16 cellular contexts compared by ENCODE assay signal in genomic region chr12:68733661-68734071, GRCh38. TPM values are rescaled to one million over a fixed set of nuclear protein-coding genes. Genes with fewer than 3 reads are reported as not detected.
A peak's percentile ranks its signal among the peaks of the same experiment; 100 is the strongest.
DNase-seq lines count a peak whose midpoint lies in the region; ATAC-seq and TF ChIP-seq lines count a peak whose summit lies in the region.
"Had no signal": no experiment of that assay in that cellular context is flagged by ENCODE, and none has a peak within 500 bp of the region (broad histone marks: within the 10 kb centered on the region; RNA-seq: fewer than 3 reads in every experiment).

No MANE protein-coding gene starts in this region.

- BruUV-seq in Panc1 (replicated peaks; lab: Mats Ljungman, UMichigan) = no TSS peak

- H3K79me2 ChIP-seq in smooth muscle cell (ENCODE audit: low read depth) = no peaks in the 10 kb centered on the region

- no peak for TF ChIP-seq EP300 in tibial nerve (IDR thresholded peaks at IDR 0.05)

- H3K36me3 ChIP-seq in Panc1 (ENCODE audit: control insufficient read depth, insufficient read depth, low read length) (peaks cover 31% of the 10 kb centered on the region), smooth muscle cell (ENCODE audit: low read depth) (peaks cover 24% of the 10 kb centered on the region), tibial nerve (peaks cover 3 to 99% (median 12%) of the 10 kb centered on the region in 3 donors)

- no peak overlapping the region for H3K4me3 ChIP-seq in Panc1 (ENCODE audit: low read depth in 2 of 2, low read length in 2 of 2)
- no peak overlapping the region for H3K4me3 ChIP-seq in smooth muscle cell
- H3K4me3 ChIP-seq in tibial nerve = no peak overlapping the region
- H3K4me3 ChIP-seq: esophagus squamous epithelium had no signal

- in situ Hi-C loops in Panc1 (cut with HindIII; ENCODE audit: low pct_unique_long_range_greater_than_20kb, low sequenced_read_pairs) = no loop called here

- intact Hi-C loops in activated CD8-positive, alpha-beta T cell treated with anti-CD3 and anti-CD28 coated beads for 36 hours (cut with micrococcal nuclease) = no loop called here
- intact Hi-C loops in Panc1 (cut with micrococcal nuclease; ENCODE audit: unreplicated experiment) = no loop called here

- H3K4me3 Mint-ChIP-seq in activated CD8-positive, alpha-beta T cell treated with anti-CD3 and anti-CD28 coated beads for 36 hours = no peak overlapping the region
- no peak overlapping the region for H3K4me3 Mint-ChIP-seq in activated CD8-positive, alpha-beta T cell treated with anti-CD3 and anti-CD28 coated beads, Interleukin-2, amount 10 ng/mL, durations not matched to agents 7 days and 5 days
- H3K4me3 Mint-ChIP-seq in progenitor cell of endocrine pancreas (ENCODE audit: low read depth) = no peak overlapping the region
- H3K4me3 Mint-ChIP-seq: activated naive CD8-positive, alpha-beta T cell treated with anti-CD3 and anti-CD28 coated beads, Interleukin-2, amount 10 ng/mL, durations not matched to agents 7 days and 5 days; dendritic cell treated with granulocyte-macrophage colony-stimulating factor and Interleukin-4, amounts not matched to agents 40 ng/mL and 50 ng/mL, for 4 days; WTC11 had no signal

- WGBS in smooth muscle cell (ENCODE audit: low lambda C conversion rate) = 52% methylated on average over 4 of the region's 4 CpGs
- WGBS in tibial nerve, 2 donors = 94 to 96% methylated on average over 4 of the region's 4 CpGs

- no peak overlapping the region for H3K27ac ChIP-seq in Panc1 (ENCODE audit: low read length)
- peak overlapping the region; percentile 79 for H3K27ac ChIP-seq in smooth muscle cell (ENCODE audit: low read depth)
- H3K27ac ChIP-seq in tibial nerve = no peak overlapping the region
- H3K27ac ChIP-seq: esophagus squamous epithelium had no signal

- no peaks in the 10 kb centered on the region for H3K4me1 ChIP-seq in Panc1 (ENCODE audit: control insufficient read depth, insufficient read depth, low read length)
- no peaks in the 10 kb centered on the region for H3K4me1 ChIP-seq in smooth muscle cell (ENCODE audit: low read depth)
- H3K4me1 ChIP-seq in tibial nerve = no peaks in the 10 kb centered on the region
- H3K4me1 ChIP-seq: esophagus squamous epithelium had no signal

- ATAC-seq in activated CD8-positive, alpha-beta T cell treated with anti-CD3 and anti-CD28 coated beads for 36 hours = no peak
- no peak for ATAC-seq in activated CD8-positive, alpha-beta T cell treated with anti-CD3 and anti-CD28 coated beads, Interleukin-2, amount 10 ng/mL, durations not matched to agents 7 days and 5 days
- no peak for ATAC-seq in Panc1
- ATAC-seq: WTC11 had no signal

- peak overlapping the region; percentile 20 for H3K27ac Mint-ChIP-seq in activated CD8-positive, alpha-beta T cell treated with anti-CD3 and anti-CD28 coated beads for 36 hours
- H3K27ac Mint-ChIP-seq in activated CD8-positive, alpha-beta T cell treated with anti-CD3 and anti-CD28 coated beads, Interleukin-2, amount 10 ng/mL, durations not matched to agents 7 days and 5 days = no peak overlapping the region
- H3K27ac Mint-ChIP-seq in progenitor cell of endocrine pancreas = no peak overlapping the region
- H3K27ac Mint-ChIP-seq: activated naive CD8-positive, alpha-beta T cell treated with anti-CD3 and anti-CD28 coated beads, Interleukin-2, amount 10 ng/mL, durations not matched to agents 7 days and 5 days; dendritic cell treated with granulocyte-macrophage colony-stimulating factor and Interleukin-4, amounts not matched to agents 40 ng/mL and 50 ng/mL, for 4 days; WTC11 had no signal

- H3K9me3 ChIP-seq in Panc1 (ENCODE audit: control insufficient read depth, insufficient read depth, low read depth, low read length) (no peaks in the 10 kb centered on the region), smooth muscle cell (replicated peaks; ENCODE audit: low read depth) (no peaks in the 10 kb centered on the region), tibial nerve (no peaks in the 10 kb centered on the region)
- H3K9me3 ChIP-seq: esophagus squamous epithelium had no signal

- no peaks in the 10 kb centered on the region for H3F3A ChIP-seq in smooth muscle cell (ENCODE audit: low read depth)

- H3K27me3 Mint-ChIP-seq in activated CD8-positive, alpha-beta T cell treated with anti-CD3 and anti-CD28 coated beads for 36 hours = no peaks in the 10 kb centered on the region
- no peaks in the 10 kb centered on the region for H3K27me3 Mint-ChIP-seq in activated CD8-positive, alpha-beta T cell treated with anti-CD3 and anti-CD28 coated beads, Interleukin-2, amount 10 ng/mL, durations not matched to agents 7 days and 5 days (ENCODE audit: low read depth)
- H3K27me3 Mint-ChIP-seq in progenitor cell of endocrine pancreas = no peaks in the 10 kb centered on the region
- H3K27me3 Mint-ChIP-seq: activated naive CD8-positive, alpha-beta T cell treated with anti-CD3 and anti-CD28 coated beads, Interleukin-2, amount 10 ng/mL, durations not matched to agents 7 days and 5 days; dendritic cell treated with granulocyte-macrophage colony-stimulating factor and Interleukin-4, amounts not matched to agents 40 ng/mL and 50 ng/mL, for 4 days had no signal

- DNase-seq in activated CD8-positive, alpha-beta T cell treated with anti-CD3 and anti-CD28 coated beads for 36 hours = no peak
- no peak for DNase-seq in activated CD8-positive, alpha-beta T cell treated with anti-CD3 and anti-CD28 coated beads, Interleukin-2, amount 10 ng/mL, durations not matched to agents 7 days and 5 days
- peak; percentile 18 for DNase-seq in Panc1 (ENCODE audit: low read depth, low spot score)
- peak; percentile 53 for DNase-seq in erythroblast (lab: John Stamatoyannopoulos, UW)
- DNase-seq in smooth muscle cell (lab: John Stamatoyannopoulos, UW; ENCODE audit: unreplicated experiment) = no peak
- DNase-seq in progenitor cell of endocrine pancreas (ENCODE audit: low spot score, unreplicated experiment) = no peak
- DNase-seq in tibial nerve (ENCODE audit: low spot score in 2 of 2) = no peak
- no peak for DNase-seq in NCI-H2196 (lab: John Stamatoyannopoulos, UW; ENCODE audit: unreplicated experiment)
- DNase-seq: activated naive CD8-positive, alpha-beta T cell treated with anti-CD3 and anti-CD28 coated beads, Interleukin-2, amount 10 ng/mL, durations not matched to agents 7 days and 5 days; activated T-cell treated with anti-CD3 and anti-CD28 coated beads, Interleukin-2, amount 50 U/mL, for 1 hour; DMS 273 treated with DMSO at 0.1 percent for 48 hours; esophagus squamous epithelium; NCI-H1417 treated with DMSO at 0.1 percent for 48 hours; small intestine had no signal

- H3K4me2 ChIP-seq in smooth muscle cell = peak overlapping the region; percentile 14

- POLR2A ChIA-PET in activated CD8-positive, alpha-beta T cell treated with anti-CD3 and anti-CD28 coated beads for 36 hours (lab: Charles Lee) = no interaction called here
- POLR2A ChIA-PET in activated CD8-positive, alpha-beta T cell treated with anti-CD3 and anti-CD28 coated beads, Interleukin-2, amount 10 ng/mL, durations not matched to agents 7 days and 5 days (lab: Charles Lee) = interaction anchor here (1.0 kb wide), 1 partner anchor 400 kb away, joined by 4 read pairs; no protein-coding TSS in a partner anchor
- POLR2A ChIA-PET in Panc1 (lab: Charles Lee) = no interaction called here

- peaks cover 32% of the 10 kb centered on the region for H3K36me3 Mint-ChIP-seq in activated CD8-positive, alpha-beta T cell treated with anti-CD3 and anti-CD28 coated beads for 36 hours (ENCODE audit: low read depth)
- peaks cover 43% of the 10 kb centered on the region for H3K36me3 Mint-ChIP-seq in activated CD8-positive, alpha-beta T cell treated with anti-CD3 and anti-CD28 coated beads, Interleukin-2, amount 10 ng/mL, durations not matched to agents 7 days and 5 days (ENCODE audit: low read depth)
- H3K36me3 Mint-ChIP-seq in progenitor cell of endocrine pancreas (ENCODE audit: insufficient read depth) = peaks cover 14% of the 10 kb centered on the region

- no peaks in the 10 kb centered on the region for H3K4me1 Mint-ChIP-seq in activated CD8-positive, alpha-beta T cell treated with anti-CD3 and anti-CD28 coated beads for 36 hours (ENCODE audit: low read depth)
- peaks cover 2% of the 10 kb centered on the region for H3K4me1 Mint-ChIP-seq in activated CD8-positive, alpha-beta T cell treated with anti-CD3 and anti-CD28 coated beads, Interleukin-2, amount 10 ng/mL, durations not matched to agents 7 days and 5 days (ENCODE audit: low read depth)
- H3K4me1 Mint-ChIP-seq in progenitor cell of endocrine pancreas (ENCODE audit: low read depth) = no peaks in the 10 kb centered on the region
- H3K4me1 Mint-ChIP-seq: WTC11 had no signal

- H2AFZ ChIP-seq in smooth muscle cell (ENCODE audit: low read depth) = no peak overlapping the region

- CTCF ChIA-PET in activated CD8-positive, alpha-beta T cell treated with anti-CD3 and anti-CD28 coated beads for 36 hours (lab: Charles Lee) = interaction anchor here (1.0 kb wide), 1 partner anchor 15 kb away, joined by 3 read pairs; no protein-coding TSS in a partner anchor
- CTCF ChIA-PET in activated CD8-positive, alpha-beta T cell treated with anti-CD3 and anti-CD28 coated beads, Interleukin-2, amount 10 ng/mL, durations not matched to agents 7 days and 5 days (lab: Charles Lee) = no interaction called here
- CTCF ChIA-PET in Panc1 (lab: Charles Lee) = no interaction called here

- no peak overlapping the region for H3K9ac ChIP-seq in smooth muscle cell (ENCODE audit: low read depth)

- no peaks in the 10 kb centered on the region for H4K20me1 ChIP-seq in smooth muscle cell (ENCODE audit: low read depth)

- no peak for TF ChIP-seq CTCF in activated CD8-positive, alpha-beta T cell treated with anti-CD3 and anti-CD28 coated beads for 36 hours (IDR thresholded peaks at IDR 0.05)
- TF ChIP-seq CTCF in Panc1 (IDR thresholded peaks at IDR 0.05) = no peak
- TF ChIP-seq CTCF in smooth muscle cell (IDR thresholded peaks at IDR 0.05; ENCODE audit: borderline replicate concordance, insufficient read depth, poor library complexity, severe bottlenecking) = no peak
- TF ChIP-seq CTCF in progenitor cell of endocrine pancreas (IDR thresholded peaks at IDR 0.05; ENCODE audit: unreplicated experiment) = no peak
- TF ChIP-seq CTCF in tibial nerve (IDR thresholded peaks at IDR 0.05) = no peak

- H3K9me3 Mint-ChIP-seq in activated CD8-positive, alpha-beta T cell treated with anti-CD3 and anti-CD28 coated beads for 36 hours = no peaks in the 10 kb centered on the region
- H3K9me3 Mint-ChIP-seq in activated CD8-positive, alpha-beta T cell treated with anti-CD3 and anti-CD28 coated beads, Interleukin-2, amount 10 ng/mL, durations not matched to agents 7 days and 5 days (ENCODE audit: insufficient read depth) = no peaks in the 10 kb centered on the region
- no peaks in the 10 kb centered on the region for H3K9me3 Mint-ChIP-seq in progenitor cell of endocrine pancreas (ENCODE audit: low read depth)
- H3K9me3 Mint-ChIP-seq: activated naive CD8-positive, alpha-beta T cell treated with anti-CD3 and anti-CD28 coated beads, Interleukin-2, amount 10 ng/mL, durations not matched to agents 7 days and 5 days; dendritic cell treated with granulocyte-macrophage colony-stimulating factor and Interleukin-4, amounts not matched to agents 40 ng/mL and 50 ng/mL, for 4 days; WTC11 had no signal

- no peak for TF ChIP-seq POLR2A in erythroblast (IDR thresholded peaks at IDR 0.05; ENCODE audit: low read length)
- TF ChIP-seq POLR2A in tibial nerve (IDR thresholded peaks at IDR 0.05) = no peak

- H3K27me3 ChIP-seq in Panc1 (ENCODE audit: control insufficient read depth, insufficient read depth, low read length) (no peaks in the 10 kb centered on the region), smooth muscle cell (ENCODE audit: low read depth) (no peaks in the 10 kb centered on the region), tibial nerve (no peaks in the 10 kb centered on the region)
- H3K27me3 ChIP-seq: esophagus squamous epithelium had no signal

RNA-seq across cellular contexts. Expression of gene SLC35E3, which starts 12.3 kb away (rescaled TPM):
- total RNA-seq in activated CD8-positive, alpha-beta T cell treated with anti-CD3 and anti-CD28 coated beads for 36 hours = 1 to 10 TPM; 5.3 to 5.6 TPM
- total RNA-seq in activated CD8-positive, alpha-beta T cell treated with anti-CD3 and anti-CD28 coated beads, Interleukin-2, amount 10 ng/mL, durations not matched to agents 7 days and 5 days = 1 to 10 TPM; 9.6 to 9.8 TPM
- 15.9 TPM for total RNA-seq in Panc1 (2021; ENCODE audit: unreplicated experiment)
- 10.2 TPM for polyA plus RNA-seq in Panc1 (2012; ENCODE audit: insufficient read length)
- 1.1 and 18.8 TPM in 2 replicates for total RNA-seq in smooth muscle cell
- polyA plus RNA-seq in smooth muscle cell = 8.9 and 10.1 TPM in 2 replicates
- total RNA-seq in progenitor cell of endocrine pancreas = 12.8 and 17.1 TPM in 2 replicates
- total RNA-seq in tibial nerve = 10 to 100 TPM in 1 of 4 donors, 1 to 10 TPM in 3; 2.9 to 23.1 (median 3.6) TPM

RNA-seq across cellular contexts. Expression of gene NUP107, which starts 46.9 kb away (rescaled TPM):
- 100 to 1,000 TPM; 142 to 143 TPM for total RNA-seq in activated CD8-positive, alpha-beta T cell treated with anti-CD3 and anti-CD28 coated beads for 36 hours
- total RNA-seq in activated CD8-positive, alpha-beta T cell treated with anti-CD3 and anti-CD28 coated beads, Interleukin-2, amount 10 ng/mL, durations not matched to agents 7 days and 5 days = 100 to 1,000 TPM; 103 to 105 TPM
- total RNA-seq in Panc1 (2021; ENCODE audit: unreplicated experiment) (82.3 TPM), smooth muscle cell (51.1 and 65.3 TPM in 2 replicates), progenitor cell of endocrine pancreas (80.7 and 86.8 TPM in 2 replicates), tibial nerve (10 to 100 TPM; 30.3 to 38.0 (median 31.6) TPM)
- 35.6 TPM for polyA plus RNA-seq in Panc1 (2012; ENCODE audit: insufficient read length)
- 29.1 and 39.9 TPM in 2 replicates for polyA plus RNA-seq in smooth muscle cell

Comparison
In these comparisons a context has a peak if more than half of its experiments do, and no peak if none do; other contexts are left out.
1. DNase-seq: peak in Panc1 (single experiment) and erythroblast (2 of 2); none in activated CD8-positive, alpha-beta T cell treated with anti-CD3 and anti-CD28 coated beads for 36 hours (single experiment), activated CD8-positive, alpha-beta T cell treated with anti-CD3 and anti-CD28 coated beads, Interleukin-2, amount 10 ng/mL, durations not matched to agents 7 days and 5 days (single experiment), smooth muscle cell (single experiment), progenitor cell of endocrine pancreas (single experiment), tibial nerve (0 of 2) and NCI-H2196 (single experiment).